Comparison of ENCODE assay signal across 1 cellular context in the genomic region with DNA sequence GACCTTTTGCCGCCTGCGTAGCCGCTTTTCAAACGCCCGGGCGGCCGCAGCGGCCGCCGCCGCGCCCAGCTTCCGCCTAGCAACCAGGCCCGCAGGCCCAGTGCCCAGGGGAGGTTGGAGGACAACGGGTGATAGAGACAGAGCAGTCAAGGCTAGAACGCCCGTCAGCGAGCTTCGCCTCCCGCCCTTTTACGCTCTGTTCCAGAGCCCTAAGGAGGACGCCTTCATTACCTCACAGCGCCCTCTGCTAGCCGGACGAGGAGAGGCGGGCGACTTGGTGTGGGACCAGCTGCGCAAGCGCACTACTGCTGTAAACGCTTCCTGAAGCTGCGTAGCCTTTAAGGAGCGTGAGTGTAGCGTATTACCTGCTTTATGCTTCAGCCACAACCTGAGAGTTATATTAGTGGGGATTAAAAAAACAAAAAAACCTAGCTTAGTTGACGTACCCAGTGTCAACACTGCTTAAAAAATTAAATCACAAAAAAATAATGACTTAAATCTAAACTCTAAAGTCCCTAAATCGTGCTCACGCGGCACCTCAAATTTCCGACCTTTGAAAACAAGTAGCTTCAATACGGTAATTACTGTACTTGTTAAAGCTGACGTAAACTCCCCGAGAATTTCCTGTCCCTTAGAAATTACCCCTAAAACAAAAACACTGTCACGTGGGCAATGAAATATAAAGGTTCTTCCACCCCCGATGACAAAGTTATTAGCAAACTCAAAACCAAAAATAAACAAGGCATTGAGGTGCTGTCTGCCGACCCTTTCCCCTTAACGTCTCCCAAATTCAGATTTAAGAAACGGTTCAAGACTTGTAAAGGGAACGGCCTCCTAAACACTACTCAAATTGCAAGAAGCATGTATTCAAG.
TF ChIP-seq lines count a peak whose summit lies in the region.

A gene (minus strand): TSS at position 126 of the 872 bp plus-strand sequence. CDS start 405 bp downstream, outside the sequence.

TF ChIP-seq in HepG2, 621 proteins besides CTCF, POLR2A, EP300 and RAD21 (continued from another document and continues in another):
- TF ChIP-seq, protein P1, sequence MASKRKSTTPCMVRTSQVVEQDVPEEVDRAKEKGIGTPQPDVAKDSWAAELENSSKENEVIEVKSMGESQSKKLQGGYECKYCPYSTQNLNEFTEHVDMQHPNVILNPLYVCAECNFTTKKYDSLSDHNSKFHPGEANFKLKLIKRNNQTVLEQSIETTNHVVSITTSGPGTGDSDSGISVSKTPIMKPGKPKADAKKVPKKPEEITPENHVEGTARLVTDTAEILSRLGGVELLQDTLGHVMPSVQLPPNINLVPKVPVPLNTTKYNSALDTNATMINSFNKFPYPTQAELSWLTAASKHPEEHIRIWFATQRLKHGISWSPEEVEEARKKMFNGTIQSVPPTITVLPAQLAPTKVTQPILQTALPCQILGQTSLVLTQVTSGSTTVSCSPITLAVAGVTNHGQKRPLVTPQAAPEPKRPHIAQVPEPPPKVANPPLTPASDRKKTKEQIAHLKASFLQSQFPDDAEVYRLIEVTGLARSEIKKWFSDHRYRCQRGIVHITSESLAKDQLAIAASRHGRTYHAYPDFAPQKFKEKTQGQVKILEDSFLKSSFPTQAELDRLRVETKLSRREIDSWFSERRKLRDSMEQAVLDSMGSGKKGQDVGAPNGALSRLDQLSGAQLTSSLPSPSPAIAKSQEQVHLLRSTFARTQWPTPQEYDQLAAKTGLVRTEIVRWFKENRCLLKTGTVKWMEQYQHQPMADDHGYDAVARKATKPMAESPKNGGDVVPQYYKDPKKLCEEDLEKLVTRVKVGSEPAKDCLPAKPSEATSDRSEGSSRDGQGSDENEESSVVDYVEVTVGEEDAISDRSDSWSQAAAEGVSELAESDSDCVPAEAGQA (IDR thresholded peaks at IDR 0.05; ENCODE audit: low read depth) = no peak
- TF ChIP-seq, protein P1 (CRISPR knock-in tag; IDR thresholded peaks at IDR 0.05; ENCODE audit: borderline replicate concordance) = no peak
- TF ChIP-seq ZNF660 (CRISPR knock-in tag; IDR thresholded peaks at IDR 0.05; ENCODE audit: borderline replicate concordance, low read depth) (no peak), ATF7 (IDR thresholded peaks at IDR 0.05) (no peak), ATF7 (CRISPR knock-in tag; IDR thresholded peaks at IDR 0.05) (no peak), SNAPC2 (CRISPR knock-in tag; IDR thresholded peaks at IDR 0.05) (peak; percentile 48; the same call in 1 of the 2 replicates), FOSL1 (CRISPR knock-in tag; IDR thresholded peaks at IDR 0.05; ENCODE audit: borderline replicate concordance) (no peak), NCOA2 (CRISPR knock-in tag; IDR thresholded peaks at IDR 0.05) (peak; percentile 53; the same call in 1 of the 2 replicates), ZNF7 (CRISPR knock-in tag; IDR thresholded peaks at IDR 0.05) (no peak), ZSCAN25 (CRISPR knock-in tag; IDR thresholded peaks at IDR 0.05) (no peak), SP5 (CRISPR knock-in tag; IDR thresholded peaks at IDR 0.05; ENCODE audit: borderline replicate concordance, low read depth) (no peak), RFXAP (CRISPR knock-in tag; IDR thresholded peaks at IDR 0.05; ENCODE audit: borderline replicate concordance) (peak; percentile 99), FOXC1 (CRISPR knock-in tag; IDR thresholded peaks at IDR 0.05; ENCODE audit: borderline replicate concordance) (peak; percentile 87; the same call in 1 of the 2 replicates), RBAK (CRISPR knock-in tag; IDR thresholded peaks at IDR 0.05) (no peak), ZNF75D (CRISPR knock-in tag; IDR thresholded peaks at IDR 0.05; ENCODE audit: borderline replicate concordance) (no peak), ZNF720 (CRISPR knock-in tag; IDR thresholded peaks at IDR 0.05) (0 out of 2 replicates have a peak, but pooled peaks have one; percentile 13), NFKB2 (CRISPR knock-in tag; IDR thresholded peaks at IDR 0.05; ENCODE audit: borderline replicate concordance) (no peak; the same call in 1 of the 2 replicates), ESRRA (CRISPR knock-in tag; IDR thresholded peaks at IDR 0.05; ENCODE audit: low read depth) (no peak), TEAD3 (CRISPR knock-in tag; optimal IDR thresholded peaks at IDR 0.05; ENCODE audit: borderline replicate concordance) (peak; percentile 64), JUNB (CRISPR knock-in tag; IDR thresholded peaks at IDR 0.05; ENCODE audit: borderline replicate concordance) (no peak), ZKSCAN5 (CRISPR knock-in tag; IDR thresholded peaks at IDR 0.05) (no peak), RARA (CRISPR knock-in tag; IDR thresholded peaks at IDR 0.05) (peak; percentile 55), RNF2 (conservative IDR thresholded peaks at IDR 0.05; ENCODE audit: low read depth) (peak; percentile 63; the same call in 1 of the 2 replicates), ZNF224 (CRISPR knock-in tag; IDR thresholded peaks at IDR 0.05) (0 out of 2 replicates have a peak, but pooled peaks have one; percentile 70), MEIS1 (CRISPR knock-in tag; IDR thresholded peaks at IDR 0.05; ENCODE audit: borderline replicate concordance) (no peak), ZSCAN30 (CRISPR knock-in tag; IDR thresholded peaks at IDR 0.05) (no peak)
- TF ChIP-seq, protein P2, sequence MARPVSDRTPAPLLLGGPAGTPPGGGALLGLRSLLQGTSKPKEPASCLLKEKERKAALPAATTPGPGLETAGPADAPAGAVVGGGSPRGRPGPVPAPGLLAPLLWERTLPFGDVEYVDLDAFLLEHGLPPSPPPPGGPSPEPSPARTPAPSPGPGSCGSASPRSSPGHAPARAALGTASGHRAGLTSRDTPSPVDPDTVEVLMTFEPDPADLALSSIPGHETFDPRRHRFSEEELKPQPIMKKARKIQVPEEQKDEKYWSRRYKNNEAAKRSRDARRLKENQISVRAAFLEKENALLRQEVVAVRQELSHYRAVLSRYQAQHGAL (CRISPR knock-in tag; IDR thresholded peaks at IDR 0.05; ENCODE audit: not compliant biosample characterization) = no peak
- TF ChIP-seq, protein P3, sequence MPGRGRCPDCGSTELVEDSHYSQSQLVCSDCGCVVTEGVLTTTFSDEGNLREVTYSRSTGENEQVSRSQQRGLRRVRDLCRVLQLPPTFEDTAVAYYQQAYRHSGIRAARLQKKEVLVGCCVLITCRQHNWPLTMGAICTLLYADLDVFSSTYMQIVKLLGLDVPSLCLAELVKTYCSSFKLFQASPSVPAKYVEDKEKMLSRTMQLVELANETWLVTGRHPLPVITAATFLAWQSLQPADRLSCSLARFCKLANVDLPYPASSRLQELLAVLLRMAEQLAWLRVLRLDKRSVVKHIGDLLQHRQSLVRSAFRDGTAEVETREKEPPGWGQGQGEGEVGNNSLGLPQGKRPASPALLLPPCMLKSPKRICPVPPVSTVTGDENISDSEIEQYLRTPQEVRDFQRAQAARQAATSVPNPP (CRISPR knock-in tag; IDR thresholded peaks at IDR 0.05) = no peak
- TF ChIP-seq, protein P4, sequence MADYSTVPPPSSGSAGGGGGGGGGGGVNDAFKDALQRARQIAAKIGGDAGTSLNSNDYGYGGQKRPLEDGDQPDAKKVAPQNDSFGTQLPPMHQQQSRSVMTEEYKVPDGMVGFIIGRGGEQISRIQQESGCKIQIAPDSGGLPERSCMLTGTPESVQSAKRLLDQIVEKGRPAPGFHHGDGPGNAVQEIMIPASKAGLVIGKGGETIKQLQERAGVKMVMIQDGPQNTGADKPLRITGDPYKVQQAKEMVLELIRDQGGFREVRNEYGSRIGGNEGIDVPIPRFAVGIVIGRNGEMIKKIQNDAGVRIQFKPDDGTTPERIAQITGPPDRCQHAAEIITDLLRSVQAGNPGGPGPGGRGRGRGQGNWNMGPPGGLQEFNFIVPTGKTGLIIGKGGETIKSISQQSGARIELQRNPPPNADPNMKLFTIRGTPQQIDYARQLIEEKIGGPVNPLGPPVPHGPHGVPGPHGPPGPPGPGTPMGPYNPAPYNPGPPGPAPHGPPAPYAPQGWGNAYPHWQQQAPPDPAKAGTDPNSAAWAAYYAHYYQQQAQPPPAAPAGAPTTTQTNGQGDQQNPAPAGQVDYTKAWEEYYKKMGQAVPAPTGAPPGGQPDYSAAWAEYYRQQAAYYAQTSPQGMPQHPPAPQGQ (CRISPR knock-in tag; IDR thresholded peaks at IDR 0.05; ENCODE audit: borderline replicate concordance) = no peak
- TF ChIP-seq, protein P5, sequence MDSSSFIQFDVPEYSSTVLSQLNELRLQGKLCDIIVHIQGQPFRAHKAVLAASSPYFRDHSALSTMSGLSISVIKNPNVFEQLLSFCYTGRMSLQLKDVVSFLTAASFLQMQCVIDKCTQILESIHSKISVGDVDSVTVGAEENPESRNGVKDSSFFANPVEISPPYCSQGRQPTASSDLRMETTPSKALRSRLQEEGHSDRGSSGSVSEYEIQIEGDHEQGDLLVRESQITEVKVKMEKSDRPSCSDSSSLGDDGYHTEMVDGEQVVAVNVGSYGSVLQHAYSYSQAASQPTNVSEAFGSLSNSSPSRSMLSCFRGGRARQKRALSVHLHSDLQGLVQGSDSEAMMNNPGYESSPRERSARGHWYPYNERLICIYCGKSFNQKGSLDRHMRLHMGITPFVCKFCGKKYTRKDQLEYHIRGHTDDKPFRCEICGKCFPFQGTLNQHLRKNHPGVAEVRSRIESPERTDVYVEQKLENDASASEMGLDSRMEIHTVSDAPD (CRISPR knock-in tag; IDR thresholded peaks at IDR 0.05) = no peak
- TF ChIP-seq, protein P6, sequence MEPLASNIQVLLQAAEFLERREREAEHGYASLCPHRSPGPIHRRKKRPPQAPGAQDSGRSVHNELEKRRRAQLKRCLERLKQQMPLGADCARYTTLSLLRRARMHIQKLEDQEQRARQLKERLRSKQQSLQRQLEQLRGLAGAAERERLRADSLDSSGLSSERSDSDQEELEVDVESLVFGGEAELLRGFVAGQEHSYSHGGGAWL (CRISPR knock-in tag; IDR thresholded peaks at IDR 0.05) = peak; percentile 82
- TF ChIP-seq, protein P7, sequence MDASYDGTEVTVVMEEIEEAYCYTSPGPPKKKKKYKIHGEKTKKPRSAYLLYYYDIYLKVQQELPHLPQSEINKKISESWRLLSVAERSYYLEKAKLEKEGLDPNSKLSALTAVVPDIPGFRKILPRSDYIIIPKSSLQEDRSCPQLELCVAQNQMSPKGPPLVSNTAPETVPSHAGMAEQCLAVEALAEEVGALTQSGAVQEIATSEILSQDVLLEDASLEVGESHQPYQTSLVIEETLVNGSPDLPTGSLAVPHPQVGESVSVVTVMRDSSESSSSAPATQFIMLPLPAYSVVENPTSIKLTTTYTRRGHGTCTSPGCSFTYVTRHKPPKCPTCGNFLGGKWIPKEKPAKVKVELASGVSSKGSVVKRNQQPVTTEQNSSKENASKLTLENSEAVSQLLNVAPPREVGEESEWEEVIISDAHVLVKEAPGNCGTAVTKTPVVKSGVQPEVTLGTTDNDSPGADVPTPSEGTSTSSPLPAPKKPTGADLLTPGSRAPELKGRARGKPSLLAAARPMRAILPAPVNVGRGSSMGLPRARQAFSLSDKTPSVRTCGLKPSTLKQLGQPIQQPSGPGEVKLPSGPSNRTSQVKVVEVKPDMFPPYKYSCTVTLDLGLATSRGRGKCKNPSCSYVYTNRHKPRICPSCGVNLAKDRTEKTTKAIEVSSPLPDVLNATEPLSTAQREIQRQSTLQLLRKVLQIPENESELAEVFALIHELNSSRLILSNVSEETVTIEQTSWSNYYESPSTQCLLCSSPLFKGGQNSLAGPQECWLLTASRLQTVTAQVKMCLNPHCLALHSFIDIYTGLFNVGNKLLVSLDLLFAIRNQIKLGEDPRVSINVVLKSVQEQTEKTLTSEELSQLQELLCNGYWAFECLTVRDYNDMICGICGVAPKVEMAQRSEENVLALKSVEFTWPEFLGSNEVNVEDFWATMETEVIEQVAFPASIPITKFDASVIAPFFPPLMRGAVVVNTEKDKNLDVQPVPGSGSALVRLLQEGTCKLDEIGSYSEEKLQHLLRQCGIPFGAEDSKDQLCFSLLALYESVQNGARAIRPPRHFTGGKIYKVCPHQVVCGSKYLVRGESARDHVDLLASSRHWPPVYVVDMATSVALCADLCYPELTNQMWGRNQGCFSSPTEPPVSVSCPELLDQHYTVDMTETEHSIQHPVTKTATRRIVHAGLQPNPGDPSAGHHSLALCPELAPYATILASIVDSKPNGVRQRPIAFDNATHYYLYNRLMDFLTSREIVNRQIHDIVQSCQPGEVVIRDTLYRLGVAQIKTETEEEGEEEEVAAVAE (CRISPR knock-in tag; IDR thresholded peaks at IDR 0.05; ENCODE audit: borderline replicate concordance) = no peak; the same call in 1 of the 2 replicates
- TF ChIP-seq, protein P8, sequence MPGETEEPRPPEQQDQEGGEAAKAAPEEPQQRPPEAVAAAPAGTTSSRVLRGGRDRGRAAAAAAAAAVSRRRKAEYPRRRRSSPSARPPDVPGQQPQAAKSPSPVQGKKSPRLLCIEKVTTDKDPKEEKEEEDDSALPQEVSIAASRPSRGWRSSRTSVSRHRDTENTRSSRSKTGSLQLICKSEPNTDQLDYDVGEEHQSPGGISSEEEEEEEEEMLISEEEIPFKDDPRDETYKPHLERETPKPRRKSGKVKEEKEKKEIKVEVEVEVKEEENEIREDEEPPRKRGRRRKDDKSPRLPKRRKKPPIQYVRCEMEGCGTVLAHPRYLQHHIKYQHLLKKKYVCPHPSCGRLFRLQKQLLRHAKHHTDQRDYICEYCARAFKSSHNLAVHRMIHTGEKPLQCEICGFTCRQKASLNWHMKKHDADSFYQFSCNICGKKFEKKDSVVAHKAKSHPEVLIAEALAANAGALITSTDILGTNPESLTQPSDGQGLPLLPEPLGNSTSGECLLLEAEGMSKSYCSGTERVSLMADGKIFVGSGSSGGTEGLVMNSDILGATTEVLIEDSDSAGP (CRISPR knock-in tag; IDR thresholded peaks at IDR 0.05; ENCODE audit: borderline replicate concordance) = peak; percentile 95
- TF ChIP-seq, protein P9, sequence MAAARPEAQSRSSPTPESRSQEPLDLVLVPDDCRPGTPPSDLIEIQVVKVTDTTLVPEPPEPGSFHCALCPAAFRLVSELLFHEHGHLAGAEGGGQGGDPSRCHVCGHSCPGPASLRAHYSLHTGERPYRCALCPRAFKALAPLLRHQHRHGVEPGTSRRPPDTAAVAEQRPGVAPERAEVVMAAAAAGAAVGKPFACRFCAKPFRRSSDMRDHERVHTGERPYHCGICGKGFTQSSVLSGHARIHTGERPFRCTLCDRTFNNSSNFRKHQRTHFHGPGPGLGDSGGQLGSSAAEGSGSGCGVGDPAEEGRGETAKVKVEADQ (CRISPR knock-in tag; IDR thresholded peaks at IDR 0.05; ENCODE audit: borderline replicate concordance) = peak; percentile 89
- TF ChIP-seq, protein P10, sequence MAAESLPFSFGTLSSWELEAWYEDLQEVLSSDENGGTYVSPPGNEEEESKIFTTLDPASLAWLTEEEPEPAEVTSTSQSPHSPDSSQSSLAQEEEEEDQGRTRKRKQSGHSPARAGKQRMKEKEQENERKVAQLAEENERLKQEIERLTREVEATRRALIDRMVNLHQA (CRISPR knock-in tag; IDR thresholded peaks at IDR 0.05) = no peak
